In genomic region chr19:19775891-19776205, GRCh38 we compare ENCODE assay signal across 1 cellular context.
A peak's percentile ranks its signal among the peaks of the same experiment; 100 is the strongest.
TF ChIP-seq lines count a peak whose summit lies in the region.

No MANE protein-coding gene starts in this region.

TF ChIP-seq in HCT116, 20 proteins besides CTCF, POLR2A, EP300 and RAD21 (continued from another document):
- no peak for TF ChIP-seq ZBTB33 (IDR thresholded peaks at IDR 0.05; ENCODE audit: extremely low read depth, insufficient replicate concordance, low read length)
- TF ChIP-seq EZH2 (IDR thresholded peaks at IDR 0.05) = no peak
- TF ChIP-seq TCF7L2 (IDR thresholded peaks at IDR 0.05; ENCODE audit: borderline replicate concordance, extremely low read depth, insufficient read depth, insufficient read length) = no peak
- TF ChIP-seq SIN3A (IDR thresholded peaks at IDR 0.05; ENCODE audit: low read depth) = 0 out of 2 replicates have a peak, but pooled peaks have one; percentile 10
- TF ChIP-seq EZH2phosphoT487 (IDR thresholded peaks at IDR 0.05; ENCODE audit: borderline replicate concordance) = no peak
- no peak for TF ChIP-seq EGR1 (IDR thresholded peaks at IDR 0.05; ENCODE audit: low read depth)
